Comparison of ENCODE assay signal across 21 cellular contexts in the genomic region with DNA sequence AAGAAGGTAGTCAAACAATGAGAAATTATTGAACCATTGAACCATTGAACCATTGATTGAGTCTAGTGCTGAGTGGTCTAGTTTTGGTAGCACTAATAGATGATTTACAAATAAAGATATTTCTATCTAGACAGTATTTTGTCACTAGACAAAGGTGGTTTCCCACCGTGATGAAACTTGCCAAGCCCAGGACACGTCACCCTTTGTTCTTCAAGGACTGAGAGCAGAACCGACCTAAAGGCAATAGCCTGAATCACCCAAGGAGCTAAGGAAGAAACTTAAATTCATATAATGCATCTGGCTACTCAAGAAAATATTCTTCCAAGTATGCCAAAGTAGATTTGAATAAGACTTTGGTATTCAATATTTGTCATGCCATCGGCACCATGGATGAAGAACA.
A peak's percentile ranks its signal among the peaks of the same experiment; 100 is the strongest.
DNase-seq lines count a peak whose midpoint lies in the region; ATAC-seq and TF ChIP-seq lines count a peak whose summit lies in the region.
"Had no signal": no experiment of that assay in that cellular context is flagged by ENCODE, and none has a peak within 500 bp of the region (broad histone marks: within the 10 kb centered on the region; RNA-seq: fewer than 3 reads in every experiment).

No MANE protein-coding gene starts in this region.

- H4K5ac ChIP-seq in mesendoderm (ENCODE audit: low read length), result no peak overlapping the region

- H3K27ac Mint-ChIP-seq in natural killer cell treated with Interleukin-12 subunit alpha and Interleukin-12 subunit beta and Interleukin-15 and Interleukin-18, amount 100 ng/mL, for 72 hours, result no peak overlapping the region
- no peak overlapping the region for H3K27ac Mint-ChIP-seq in natural killer cell
- H3K27ac Mint-ChIP-seq in activated CD8-positive, alpha-beta T cell treated with anti-CD3 and anti-CD28 coated beads, Interleukin-2, amount 10 ng/mL, durations not matched to agents 7 days and 5 days, result no peak overlapping the region

- in situ Hi-C loops in mammary epithelial cell (cut with MboI; ENCODE audit: low sequenced_read_pairs in 2 of 2), result no loop called here

- H3K27me3 ChIP-seq in mammary epithelial cell (ENCODE audit: insufficient read depth, low read length), result peaks cover 16% of the 10 kb centered on the region
- no peaks in the 10 kb centered on the region for H3K27me3 ChIP-seq in mesendoderm (ENCODE audit: insufficient read depth, low read length, poor library complexity)
- H3K27me3 ChIP-seq: SJCRH30 had no signal

- H3K79me2 ChIP-seq in mammary epithelial cell (ENCODE audit: insufficient read depth, low read length) (no peaks in the 10 kb centered on the region), mesendoderm (ENCODE audit: control insufficient read depth, insufficient read depth, low read length) (no peaks in the 10 kb centered on the region)

- no peak overlapping the region for H3K23ac ChIP-seq in mesendoderm (ENCODE audit: low read length)

- intact Hi-C loops in natural killer cell (cut with micrococcal nuclease) (no loop called here), mammary epithelial cell (cut with micrococcal nuclease) (no loop called here)

- no peaks in the 10 kb centered on the region for H4K20me1 ChIP-seq in mammary epithelial cell (ENCODE audit: insufficient read depth, low read length)
- H4K20me1 ChIP-seq: BLaER1 had no signal

- peaks cover 34 to 57% of the 10 kb centered on the region in 2 donors for H3K27me3 Mint-ChIP-seq in natural killer cell treated with Interleukin-12 subunit alpha and Interleukin-12 subunit beta and Interleukin-15 and Interleukin-18, amount 100 ng/mL, for 72 hours
- peaks cover 29 to 53% of the 10 kb centered on the region in 2 donors for H3K27me3 Mint-ChIP-seq in natural killer cell (ENCODE audit: low read depth in 2 of 2)
- H3K27me3 Mint-ChIP-seq in activated CD8-positive, alpha-beta T cell treated with anti-CD3 and anti-CD28 coated beads, Interleukin-2, amount 10 ng/mL, durations not matched to agents 7 days and 5 days (ENCODE audit: low read depth), result peaks cover 62% of the 10 kb centered on the region

- no peak overlapping the region for H2BK5ac ChIP-seq in mesendoderm (ENCODE audit: low read length)

- TF ChIP-seq CTCF in natural killer cell (IDR thresholded peaks at IDR 0.05), result no peak
- TF ChIP-seq CTCF in mammary epithelial cell (conservative IDR thresholded peaks at IDR 0.05 in 1 of 2, IDR thresholded peaks at IDR 0.05 in 1 of 2; ENCODE audit: extremely low read depth in 1 of 2, insufficient read depth in 1 of 2, low read depth in 1 of 2, low read length in 2 of 2), result no peak

- H3K4me1 ChIP-seq in mammary epithelial cell (ENCODE audit: insufficient read depth, low read length) (peaks cover 19% of the 10 kb centered on the region), mesendoderm (ENCODE audit: control insufficient read depth, low read depth, low read length) (peaks cover 6% of the 10 kb centered on the region)
- H3K4me1 ChIP-seq: BLaER1 had no signal

- CTCF ChIA-PET in mammary epithelial cell (lab: Charles Lee; ENCODE audit: low non-redundant PET), result interaction anchor here (0.5 to 0.6 kb wide), 2 partner anchors 15 to 638 kb away, joined by 3 read pairs; no protein-coding TSS in a partner anchor
- CTCF ChIA-PET in activated CD8-positive, alpha-beta T cell treated with anti-CD3 and anti-CD28 coated beads, Interleukin-2, amount 10 ng/mL, durations not matched to agents 7 days and 5 days (lab: Charles Lee), result interaction anchor here (0.8 to 5.7 kb wide), 2 partner anchors 10 to 15 kb away, joined by 3 to 41 read pairs; no protein-coding TSS in a partner anchor

- no peak for ATAC-seq in natural killer cell treated with Interleukin-12 subunit alpha and Interleukin-12 subunit beta and Interleukin-15 and Interleukin-18, amount 100 ng/mL, for 72 hours
- ATAC-seq in natural killer cell (no peak), GM21529 (IDR thresholded peaks at IDR 0.05; ENCODE audit: unreplicated experiment) (no peak)
- no peak for ATAC-seq in activated CD8-positive, alpha-beta T cell treated with anti-CD3 and anti-CD28 coated beads, Interleukin-2, amount 10 ng/mL, durations not matched to agents 7 days and 5 days
- ATAC-seq: HepG2 had no signal

- no peak for DNase-seq in natural killer cell treated with Interleukin-12 subunit alpha and Interleukin-12 subunit beta and Interleukin-15 and Interleukin-18, amount 100 ng/mL, for 72 hours (ENCODE audit: low spot score)
- DNase-seq in natural killer cell (no peak), mammary epithelial cell (peak; percentile 62), mesendoderm (no peak), NCI-H1436 (lab: John Stamatoyannopoulos, UW) (no peak), SW480 (ENCODE audit: low spot score) (no peak)
- DNase-seq in activated CD8-positive, alpha-beta T cell treated with anti-CD3 and anti-CD28 coated beads, Interleukin-2, amount 10 ng/mL, durations not matched to agents 7 days and 5 days, result no peak
- DNase-seq: DMS79; GOT3; KG1; NCI-H1092; NCI-H187 treated with DMSO at 0.1 percent for 48 hours; NCI-H345; NCI-H526; NK-92 treated with Interleukin-12 subunit alpha and Interleukin-12 subunit beta, amount 100 ng/mL, for 24 hours; RPMI8226 had no signal

- H3K9ac ChIP-seq in mammary epithelial cell (ENCODE audit: insufficient read depth, low read length) (no peak overlapping the region), mesendoderm (ENCODE audit: low read length) (no peak overlapping the region)
- H3K9ac ChIP-seq: BLaER1 had no signal

- peaks cover 13% of the 10 kb centered on the region for H3K36me3 Mint-ChIP-seq in natural killer cell treated with Interleukin-12 subunit alpha and Interleukin-12 subunit beta and Interleukin-15 and Interleukin-18, amount 100 ng/mL, for 72 hours
- peaks cover 10% of the 10 kb centered on the region for H3K36me3 Mint-ChIP-seq in natural killer cell
- H3K36me3 Mint-ChIP-seq in activated CD8-positive, alpha-beta T cell treated with anti-CD3 and anti-CD28 coated beads, Interleukin-2, amount 10 ng/mL, durations not matched to agents 7 days and 5 days (ENCODE audit: low read depth), result no peaks in the 10 kb centered on the region

- H3K79me1 ChIP-seq in mesendoderm (ENCODE audit: low read length), result no peaks in the 10 kb centered on the region

- H3K36me3 ChIP-seq in mammary epithelial cell (ENCODE audit: insufficient read depth, low read length), result no peaks in the 10 kb centered on the region
- no peaks in the 10 kb centered on the region for H3K36me3 ChIP-seq in mesendoderm (ENCODE audit: control insufficient read depth, insufficient read depth, low read length)
- H3K36me3 ChIP-seq: BLaER1, SJCRH30 had no signal

- H3K9me3 ChIP-seq in mammary epithelial cell (replicated peaks; ENCODE audit: insufficient read depth, low read length), result no peaks in the 10 kb centered on the region

- H2AK5ac ChIP-seq in mesendoderm (ENCODE audit: low read length), result no peak overlapping the region

- dilution Hi-C loops in mammary epithelial cell (cut with HindIII; ENCODE audit: low sequenced_read_pairs), result no loop called here

- 79% methylated on average over 3 of the region's 4 CpGs for WGBS in mammary epithelial cell (ENCODE audit: low coverage, missing lambda C conversion rate)
- WGBS in mesendoderm (ENCODE audit: extremely low coverage, insufficient coverage, low lambda C conversion rate), result no CpG with 5 or more reads among the region's 4 CpGs

- H3K4me1 Mint-ChIP-seq in natural killer cell treated with Interleukin-12 subunit alpha and Interleukin-12 subunit beta and Interleukin-15 and Interleukin-18, amount 100 ng/mL, for 72 hours (ENCODE audit: low read depth in 2 of 2), result peaks cover 18 to 28% of the 10 kb centered on the region in 2 donors
- H3K4me1 Mint-ChIP-seq in natural killer cell, result peaks cover 8 to 15% of the 10 kb centered on the region in 2 donors
- H3K4me1 Mint-ChIP-seq in activated CD8-positive, alpha-beta T cell treated with anti-CD3 and anti-CD28 coated beads, Interleukin-2, amount 10 ng/mL, durations not matched to agents 7 days and 5 days (ENCODE audit: low read depth), result peaks cover 27% of the 10 kb centered on the region

- H3K18ac ChIP-seq in mesendoderm (ENCODE audit: low read length), result no peak overlapping the region

- no peak overlapping the region for H3K4ac ChIP-seq in mesendoderm (ENCODE audit: low read depth, low read length)

- H2AFZ ChIP-seq in mammary epithelial cell (ENCODE audit: low read depth, low read length), result no peak overlapping the region

- H3K9me3 Mint-ChIP-seq in natural killer cell treated with Interleukin-12 subunit alpha and Interleukin-12 subunit beta and Interleukin-15 and Interleukin-18, amount 100 ng/mL, for 72 hours, result no peaks in the 10 kb centered on the region
- no peaks in the 10 kb centered on the region for H3K9me3 Mint-ChIP-seq in natural killer cell
- H3K9me3 Mint-ChIP-seq in activated CD8-positive, alpha-beta T cell treated with anti-CD3 and anti-CD28 coated beads, Interleukin-2, amount 10 ng/mL, durations not matched to agents 7 days and 5 days (ENCODE audit: insufficient read depth), result no peaks in the 10 kb centered on the region
- H3K9me3 Mint-ChIP-seq: CD8-positive, alpha-beta memory T cell had no signal

- no peak overlapping the region for H3K4me3 ChIP-seq in mammary epithelial cell (replicated peaks in 1 of 3; ENCODE audit: insufficient read depth in 1 of 3, low read depth in 2 of 3, low read length in 3 of 3)
- H3K4me3 ChIP-seq in mesendoderm (ENCODE audit: low read length), result no peak overlapping the region
- H3K4me3 ChIP-seq: BLaER1, SJCRH30 had no signal

- TSS peak; percentile 29 for BruUV-seq in mammary epithelial cell (replicated peaks; lab: Mats Ljungman, UMichigan)

- peak overlapping the region; percentile 15 for H3K4me3 Mint-ChIP-seq in natural killer cell treated with Interleukin-12 subunit alpha and Interleukin-12 subunit beta and Interleukin-15 and Interleukin-18, amount 100 ng/mL, for 72 hours
- H3K4me3 Mint-ChIP-seq in natural killer cell, result no peak overlapping the region
- H3K4me3 Mint-ChIP-seq in activated CD8-positive, alpha-beta T cell treated with anti-CD3 and anti-CD28 coated beads, Interleukin-2, amount 10 ng/mL, durations not matched to agents 7 days and 5 days, result no peak overlapping the region

- no peak overlapping the region for H4K8ac ChIP-seq in mesendoderm (ENCODE audit: low read depth, low read length)

- H2BK120ac ChIP-seq in mesendoderm (ENCODE audit: low read depth, low read length), result no peak overlapping the region

- peak overlapping the region; percentile 38 for H2BK15ac ChIP-seq in mesendoderm (replicated peaks; ENCODE audit: low read depth)

- no peak overlapping the region for H3K56ac ChIP-seq in mesendoderm (ENCODE audit: low read length)

- H3K4me2 ChIP-seq in mammary epithelial cell (ENCODE audit: insufficient read depth, low read depth, low read length) (no peak overlapping the region), mesendoderm (ENCODE audit: low read length) (no peak overlapping the region)
- H3K4me2 ChIP-seq: BLaER1 had no signal

- H3K27ac ChIP-seq in mammary epithelial cell (ENCODE audit: insufficient read depth, low read depth, low read length) (peak overlapping the region; percentile 75), mesendoderm (ENCODE audit: low read depth, low read length) (no peak overlapping the region)
- H3K27ac ChIP-seq: BLaER1 had no signal

- POLR2A ChIA-PET in activated CD8-positive, alpha-beta T cell treated with anti-CD3 and anti-CD28 coated beads, Interleukin-2, amount 10 ng/mL, durations not matched to agents 7 days and 5 days (lab: Charles Lee), result no interaction called here
